ENCODE assay signal across 1 cellular context in genomic region chr2:120421830-120422175, GRCh38.
TF ChIP-seq lines count a peak whose summit lies in the region.

No MANE protein-coding gene starts in this region.

TF ChIP-seq in GM23338, 12 proteins besides CTCF, POLR2A, EP300 and RAD21 (continued from another document):
- TF ChIP-seq, protein P1, sequence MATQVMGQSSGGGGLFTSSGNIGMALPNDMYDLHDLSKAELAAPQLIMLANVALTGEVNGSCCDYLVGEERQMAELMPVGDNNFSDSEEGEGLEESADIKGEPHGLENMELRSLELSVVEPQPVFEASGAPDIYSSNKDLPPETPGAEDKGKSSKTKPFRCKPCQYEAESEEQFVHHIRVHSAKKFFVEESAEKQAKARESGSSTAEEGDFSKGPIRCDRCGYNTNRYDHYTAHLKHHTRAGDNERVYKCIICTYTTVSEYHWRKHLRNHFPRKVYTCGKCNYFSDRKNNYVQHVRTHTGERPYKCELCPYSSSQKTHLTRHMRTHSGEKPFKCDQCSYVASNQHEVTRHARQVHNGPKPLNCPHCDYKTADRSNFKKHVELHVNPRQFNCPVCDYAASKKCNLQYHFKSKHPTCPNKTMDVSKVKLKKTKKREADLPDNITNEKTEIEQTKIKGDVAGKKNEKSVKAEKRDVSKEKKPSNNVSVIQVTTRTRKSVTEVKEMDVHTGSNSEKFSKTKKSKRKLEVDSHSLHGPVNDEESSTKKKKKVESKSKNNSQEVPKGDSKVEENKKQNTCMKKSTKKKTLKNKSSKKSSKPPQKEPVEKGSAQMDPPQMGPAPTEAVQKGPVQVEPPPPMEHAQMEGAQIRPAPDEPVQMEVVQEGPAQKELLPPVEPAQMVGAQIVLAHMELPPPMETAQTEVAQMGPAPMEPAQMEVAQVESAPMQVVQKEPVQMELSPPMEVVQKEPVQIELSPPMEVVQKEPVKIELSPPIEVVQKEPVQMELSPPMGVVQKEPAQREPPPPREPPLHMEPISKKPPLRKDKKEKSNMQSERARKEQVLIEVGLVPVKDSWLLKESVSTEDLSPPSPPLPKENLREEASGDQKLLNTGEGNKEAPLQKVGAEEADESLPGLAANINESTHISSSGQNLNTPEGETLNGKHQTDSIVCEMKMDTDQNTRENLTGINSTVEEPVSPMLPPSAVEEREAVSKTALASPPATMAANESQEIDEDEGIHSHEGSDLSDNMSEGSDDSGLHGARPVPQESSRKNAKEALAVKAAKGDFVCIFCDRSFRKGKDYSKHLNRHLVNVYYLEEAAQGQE (IDR thresholded peaks at IDR 0.05; ENCODE audit: unreplicated experiment) = no peak
- TF ChIP-seq, protein P2, sequence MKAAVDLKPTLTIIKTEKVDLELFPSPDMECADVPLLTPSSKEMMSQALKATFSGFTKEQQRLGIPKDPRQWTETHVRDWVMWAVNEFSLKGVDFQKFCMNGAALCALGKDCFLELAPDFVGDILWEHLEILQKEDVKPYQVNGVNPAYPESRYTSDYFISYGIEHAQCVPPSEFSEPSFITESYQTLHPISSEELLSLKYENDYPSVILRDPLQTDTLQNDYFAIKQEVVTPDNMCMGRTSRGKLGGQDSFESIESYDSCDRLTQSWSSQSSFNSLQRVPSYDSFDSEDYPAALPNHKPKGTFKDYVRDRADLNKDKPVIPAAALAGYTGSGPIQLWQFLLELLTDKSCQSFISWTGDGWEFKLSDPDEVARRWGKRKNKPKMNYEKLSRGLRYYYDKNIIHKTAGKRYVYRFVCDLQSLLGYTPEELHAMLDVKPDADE (IDR thresholded peaks at IDR 0.05) = no peak
- TF ChIP-seq STAT1 (IDR thresholded peaks at IDR 0.05; ENCODE audit: unreplicated experiment) = no peak
